In the genomic region with DNA sequence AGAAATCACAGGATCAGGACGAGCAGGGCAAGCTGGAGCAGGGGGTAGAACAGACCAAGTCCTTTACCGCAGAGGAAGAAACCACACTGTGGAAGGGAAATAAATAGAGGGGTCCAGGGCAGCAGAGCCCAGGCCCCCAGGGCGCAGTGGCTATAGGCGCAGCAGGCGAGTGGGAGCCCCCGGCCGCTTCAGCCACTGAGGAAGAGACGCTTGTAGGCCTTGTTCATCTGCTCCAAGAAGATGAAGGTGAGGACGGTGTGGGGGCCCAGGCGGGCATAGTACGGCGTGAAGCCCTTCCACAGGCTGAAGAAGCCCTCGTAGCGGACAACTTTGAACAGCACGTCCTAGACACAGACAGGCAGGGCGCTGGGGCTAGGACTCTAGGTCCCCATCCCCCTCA, we compare ENCODE assay signal across 19 cellular contexts. TPM values are rescaled to one million over a fixed set of nuclear protein-coding genes. Genes with fewer than 3 reads are reported as not detected.
DNase-seq lines count a peak whose midpoint lies in the region; ATAC-seq and TF ChIP-seq lines count a peak whose summit lies in the region.
"Had no signal": no experiment of that assay in that cellular context is flagged by ENCODE, and none has a peak within 500 bp of the region (broad histone marks: within the 10 kb centered on the region; RNA-seq: fewer than 3 reads in every experiment).

No MANE protein-coding gene starts in this region.

- peaks cover 48% of the 10 kb centered on the region for H3K4me1 ChIP-seq in CD4-positive, CD25-positive, alpha-beta regulatory T cell (ENCODE audit: control insufficient read depth, insufficient read depth, low read length, poor library complexity, severe bottlenecking)
- H3K4me1 ChIP-seq in H9 (ENCODE audit: insufficient read depth, low read length) (no peaks in the 10 kb centered on the region), mammary epithelial cell (ENCODE audit: insufficient read depth, low read length) (peaks cover 29% of the 10 kb centered on the region), osteoblast (ENCODE audit: insufficient read depth, low read length) (peaks cover 36% of the 10 kb centered on the region)

- H4K8ac ChIP-seq in H9 (replicated peaks; ENCODE audit: insufficient read length, low read depth, low read length) = no peak overlapping the region

- no peak overlapping the region for H3K4me2 ChIP-seq in H9 (ENCODE audit: insufficient read depth, insufficient read length, low read length)
- H3K4me2 ChIP-seq in mammary epithelial cell (ENCODE audit: insufficient read depth, low read depth, low read length) = no peak overlapping the region
- no peak overlapping the region for H3K4me2 ChIP-seq in osteoblast (ENCODE audit: insufficient read depth, low read length)

- no peak overlapping the region for H2BK20ac ChIP-seq in H9 (ENCODE audit: low read depth, low read length, poor library complexity, severe bottlenecking)

- no peak overlapping the region for H3K9ac ChIP-seq in H9 (ENCODE audit: extremely low read depth, insufficient read length, low read length)
- H3K9ac ChIP-seq in mammary epithelial cell (ENCODE audit: insufficient read depth, low read length) = no peak overlapping the region

- H2BK12ac ChIP-seq in H9 (ENCODE audit: insufficient read length, low read depth, low read length) = no peak overlapping the region

- no peak overlapping the region for H2BK5ac ChIP-seq in H9 (ENCODE audit: insufficient read length, low read length)

- H3K4me1 Mint-ChIP-seq in CD4-positive, CD25-positive, alpha-beta regulatory T cell = peaks cover 0 to 71% (median 40%) of the 10 kb centered on the region in 4 donors
- peaks cover 37 to 43% of the 10 kb centered on the region in 2 experiments for H3K4me1 Mint-ChIP-seq in H9

- H3K36me3 Mint-ChIP-seq in CD4-positive, CD25-positive, alpha-beta regulatory T cell = peaks cover 19% of the 10 kb centered on the region
- H3K36me3 Mint-ChIP-seq in H9 (ENCODE audit: insufficient read depth in 1 of 3, low read depth in 3 of 3) = peaks cover 22 to 59% (median 38%) of the 10 kb centered on the region in 3 experiments

- no peak overlapping the region for H3K23ac ChIP-seq in H9 (ENCODE audit: insufficient read length, low read depth, low read length)

- in situ Hi-C loops in mammary epithelial cell (cut with MboI; ENCODE audit: low sequenced_read_pairs in 2 of 2) = no loop called here

- intact Hi-C loops in mammary epithelial cell (cut with micrococcal nuclease) = no loop called here

- dilution Hi-C loops in mammary epithelial cell (cut with HindIII; ENCODE audit: low sequenced_read_pairs) = loop anchor here (5.0 kb wide), 1 partner anchor 65 kb away; no protein-coding TSS in a partner anchor

- H2AFZ ChIP-seq in H9 (ENCODE audit: low read length) = no peak overlapping the region
- no peak overlapping the region for H2AFZ ChIP-seq in mammary epithelial cell (ENCODE audit: low read depth, low read length)
- no peak overlapping the region for H2AFZ ChIP-seq in osteoblast (ENCODE audit: low read length)

- TF ChIP-seq CTCF in H9 (conservative IDR thresholded peaks at IDR 0.05) (no peak), mammary epithelial cell (conservative IDR thresholded peaks at IDR 0.05 in 1 of 2, IDR thresholded peaks at IDR 0.05 in 1 of 2; ENCODE audit: extremely low read depth in 1 of 2, insufficient read depth in 1 of 2, low read depth in 1 of 2, low read length in 2 of 2) (no peak), osteoblast (IDR thresholded peaks at IDR 0.05; ENCODE audit: extremely low read depth, low read depth, low read length) (no peak)

- H3K14ac ChIP-seq in H9 (ENCODE audit: insufficient read depth, low read length) = no peak overlapping the region

- H3K79me2 ChIP-seq in H9 (ENCODE audit: insufficient read depth, low read length) (peaks cover 6% of the 10 kb centered on the region; the same call in 1 of the 2 replicates), mammary epithelial cell (ENCODE audit: insufficient read depth, low read length) (peaks cover 40% of the 10 kb centered on the region), osteoblast (ENCODE audit: insufficient read depth, low read length) (peaks cover 44% of the 10 kb centered on the region)

- no peak overlapping the region for H3K27ac ChIP-seq in CD4-positive, CD25-positive, alpha-beta regulatory T cell (ENCODE audit: insufficient read depth, low read length, poor library complexity, severe bottlenecking)
- H3K27ac ChIP-seq in H9 (ENCODE audit: insufficient read length, low read depth, low read length) = no peak overlapping the region
- H3K27ac ChIP-seq in mammary epithelial cell (ENCODE audit: insufficient read depth, low read depth, low read length) = no peak overlapping the region
- H3K27ac ChIP-seq in osteoblast (ENCODE audit: low read depth, low read length) = no peak overlapping the region
- H3K27ac ChIP-seq: esophagus squamous epithelium, thoracic aorta had no signal

- BruUV-seq in mammary epithelial cell (replicated peaks; lab: Mats Ljungman, UMichigan) = TSS peak; percentile 17

- no peak overlapping the region for H4K5ac ChIP-seq in H9 (ENCODE audit: insufficient read length, low read depth, low read length)

- H3K27ac Mint-ChIP-seq in CD4-positive, CD25-positive, alpha-beta regulatory T cell = peak overlapping the region in 1 of 3 donors; percentile 38
- H3K27ac Mint-ChIP-seq in H9 = no peak overlapping the region; a peak in 1 of 7 replicates

- no peak overlapping the region for H3K4ac ChIP-seq in H9 (ENCODE audit: low read depth, low read length)

- H3K23me2 ChIP-seq in H9 (ENCODE audit: insufficient read length, low read depth, low read length, poor library complexity, severe bottlenecking) = peaks cover 17% of the 10 kb centered on the region

- WGBS in H9 (ENCODE audit: extremely low coverage, insufficient read length, low lambda C conversion rate) = no CpG with 5 or more reads among the region's 16 CpGs
- WGBS in mammary epithelial cell (ENCODE audit: low coverage, missing lambda C conversion rate) = 95% methylated on average over 7 of the region's 16 CpGs

- H2BK15ac ChIP-seq in H9 (ENCODE audit: low read depth, low read length) = no peak overlapping the region

- H2BK120ac ChIP-seq in H9 (ENCODE audit: low read depth, low read length, poor library complexity, severe bottlenecking) = no peak overlapping the region

- H3T11ph ChIP-seq in H9 (ENCODE audit: low read length) = no peak overlapping the region

- CTCF ChIA-PET in mammary epithelial cell (lab: Charles Lee; ENCODE audit: low non-redundant PET) = no interaction called here

- H3K56ac ChIP-seq in H9 (ENCODE audit: insufficient read length, low read depth, low read length) = no peak overlapping the region

- H4K20me1 ChIP-seq in H9 (ENCODE audit: control insufficient read depth, insufficient read depth, insufficient read length) (peaks cover 7% of the 10 kb centered on the region), mammary epithelial cell (ENCODE audit: insufficient read depth, low read length) (no peaks in the 10 kb centered on the region), osteoblast (ENCODE audit: insufficient read depth, low read length) (peaks cover 16% of the 10 kb centered on the region)

- no peaks in the 10 kb centered on the region for H3K27me3 ChIP-seq in CD4-positive, CD25-positive, alpha-beta regulatory T cell (ENCODE audit: control insufficient read depth, insufficient read depth, low read length)
- no peaks in the 10 kb centered on the region for H3K27me3 ChIP-seq in H9 (ENCODE audit: insufficient read depth, low read length)
- no peaks in the 10 kb centered on the region for H3K27me3 ChIP-seq in mammary epithelial cell (ENCODE audit: insufficient read depth, low read length)
- H3K27me3 ChIP-seq in osteoblast (ENCODE audit: insufficient read depth, low read length) = no peaks in the 10 kb centered on the region
- H3K27me3 ChIP-seq: esophagus squamous epithelium, right atrium auricular region had no signal

- H2AK5ac ChIP-seq in H9 (ENCODE audit: insufficient read length, low read length) = no peak overlapping the region

- H3K4me3 Mint-ChIP-seq in CD4-positive, CD25-positive, alpha-beta regulatory T cell = peak overlapping the region in 3 of 4 donors; percentile 22 to 97 (median 95)
- peak overlapping the region; percentile 56 to 95; a peak in 2 of 5 replicates for H3K4me3 Mint-ChIP-seq in H9

- H3K36me3 ChIP-seq in CD4-positive, CD25-positive, alpha-beta regulatory T cell (ENCODE audit: control insufficient read depth, insufficient read depth, low read length) = peaks cover 10% of the 10 kb centered on the region
- H3K36me3 ChIP-seq in mammary epithelial cell (ENCODE audit: insufficient read depth, low read length) (peaks cover 2% of the 10 kb centered on the region), osteoblast (ENCODE audit: insufficient read depth, low read length) (peaks cover 30% of the 10 kb centered on the region)

- ATAC-seq in CD4-positive, CD25-positive, alpha-beta regulatory T cell (ENCODE audit: low read depth in 2 of 2) = no peak
- no peak for ATAC-seq in GM21528 (IDR thresholded peaks at IDR 0.05; ENCODE audit: low FRiP score, unreplicated experiment)

- peaks cover 5% of the 10 kb centered on the region for H3K79me1 ChIP-seq in H9 (ENCODE audit: insufficient read depth, low read depth, low read length, poor library complexity, severe bottlenecking)

- no peaks in the 10 kb centered on the region for H3K9me3 ChIP-seq in CD4-positive, CD25-positive, alpha-beta regulatory T cell (ENCODE audit: control insufficient read depth in 2 of 2, low read length in 2 of 2)
- H3K9me3 ChIP-seq in H9 (ENCODE audit: control insufficient read depth, low read depth, low read length) (no peaks in the 10 kb centered on the region), mammary epithelial cell (replicated peaks; ENCODE audit: insufficient read depth, low read length) (no peaks in the 10 kb centered on the region), osteoblast (ENCODE audit: low read depth, low read length) (no peaks in the 10 kb centered on the region)
- H3K9me3 ChIP-seq: esophagus squamous epithelium, right atrium auricular region, thoracic aorta had no signal

- no peak overlapping the region for H3K18ac ChIP-seq in H9 (ENCODE audit: insufficient read length, low read depth, low read length)

- H3K9me3 Mint-ChIP-seq in CD4-positive, CD25-positive, alpha-beta regulatory T cell = no peaks in the 10 kb centered on the region
- no peaks in the 10 kb centered on the region; a peak in 1 of 5 replicates for H3K9me3 Mint-ChIP-seq in H9

- H3K4me3 ChIP-seq in CD4-positive, CD25-positive, alpha-beta regulatory T cell (ENCODE audit: low read depth, low read length) = no peak overlapping the region
- H3K4me3 ChIP-seq in mammary epithelial cell (replicated peaks in 1 of 3; ENCODE audit: insufficient read depth in 1 of 3, low read depth in 2 of 3, low read length in 3 of 3) (no peak overlapping the region), osteoblast (ENCODE audit: insufficient read depth, low read length) (no peak overlapping the region)
- H3K4me3 ChIP-seq: esophagus squamous epithelium, right atrium auricular region, thoracic aorta had no signal

- no peak overlapping the region for H4K91ac ChIP-seq in H9 (ENCODE audit: insufficient read length, low read depth, low read length)

- H3K27me3 Mint-ChIP-seq in CD4-positive, CD25-positive, alpha-beta regulatory T cell = no peaks in the 10 kb centered on the region
- H3K27me3 Mint-ChIP-seq in H9 (ENCODE audit: low read depth) = peaks cover 1% of the 10 kb centered on the region

- no peak for DNase-seq in CD4-positive, CD25-positive, alpha-beta regulatory T cell
- DNase-seq in H9 (peak; percentile 24), mammary epithelial cell (no peak), osteoblast (ENCODE audit: insufficient read length, low spot score, missing footprints) (peak; percentile 32), retina (no peak)
- no peak for DNase-seq in activated effector memory CD4-positive, alpha-beta T cell treated with Interleukin-2 at 50 U/mL for 16 hours
- DNase-seq: activated gamma-delta T cell; effector CD8-positive, alpha-beta T cell; esophagus squamous epithelium; NCI-H1105; NCI-H526; Right ventricle myocardium superior had no signal

RNA-seq across cellular contexts. Expression of gene SLC25A11, which starts 2.3 kb away (rescaled TPM):
- total RNA-seq in CD4-positive, CD25-positive, alpha-beta regulatory T cell = 22.6 TPM
- polyA plus RNA-seq in CD4-positive, CD25-positive, alpha-beta regulatory T cell = 10 to 100 TPM; 69.3 to 78.4 (median 74.4) TPM
- total RNA-seq in H9 (2021) (74.9 and 80.6 TPM in 2 replicates), mammary epithelial cell (10 to 100 TPM; 35.5 to 46.7 TPM), osteoblast (43.6 and 47.4 TPM in 2 replicates)
- 71.3 TPM for polyA plus RNA-seq in mammary epithelial cell
- 103 TPM for polyA minus RNA-seq in mammary epithelial cell

RNA-seq across cellular contexts. Expression of gene RNF167, which starts 2.5 kb away (rescaled TPM):
- total RNA-seq in CD4-positive, CD25-positive, alpha-beta regulatory T cell = 105 TPM
- 10 to 100 TPM; 31.5 to 58.2 (median 45.9) TPM for polyA plus RNA-seq in CD4-positive, CD25-positive, alpha-beta regulatory T cell
- total RNA-seq in H9 (2021) (134 and 135 TPM in 2 replicates), mammary epithelial cell (100 to 1,000 TPM in 1 of 2 donors, 10 to 100 TPM in 1; 53.0 to 121 TPM), osteoblast (25.3 and 26.5 TPM in 2 replicates)
- polyA plus RNA-seq in mammary epithelial cell = 132 TPM
- polyA minus RNA-seq in mammary epithelial cell = 180 TPM

RNA-seq across cellular contexts. Expression of gene GP1BA, which starts 5.5 kb away (rescaled TPM):
- 1.9 TPM for total RNA-seq in CD4-positive, CD25-positive, alpha-beta regulatory T cell
- under 1 TPM in 2 of 4 donors, not detected in 2; 0.07 to 0.22 TPM for polyA plus RNA-seq in CD4-positive, CD25-positive, alpha-beta regulatory T cell
- not detected in 2 replicates for total RNA-seq in H9 (2021)
- total RNA-seq in mammary epithelial cell = not detected
- polyA plus RNA-seq in mammary epithelial cell = not detected
- polyA minus RNA-seq in mammary epithelial cell = not detected
- total RNA-seq in osteoblast = not detected in 2 replicates
- total RNA-seq: esophagus squamous epithelium, glomerular endothelial cell, H1, LHCN-M2, mesenteric fat pad, right atrium auricular region, Right ventricle myocardium superior, thoracic aorta had no signal
- polyA plus RNA-seq: H1 had no signal

RNA-seq across cellular contexts. Expression of gene PFN1, which starts 10.8 kb away (rescaled TPM):
- 865 TPM for total RNA-seq in CD4-positive, CD25-positive, alpha-beta regulatory T cell
- 1,000 to 10,000 TPM; 2,018 to 2,804 (median 2,386) TPM for polyA plus RNA-seq in CD4-positive, CD25-positive, alpha-beta regulatory T cell
- total RNA-seq in H9 (2021) (1,149 and 1,217 TPM in 2 replicates), mammary epithelial cell (1,000 to 10,000 TPM in 1 of 2 donors, 100 to 1,000 TPM in 1; 442 to 1,314 TPM), osteoblast (347 and 425 TPM in 2 replicates)
- polyA plus RNA-seq in mammary epithelial cell = 1,540 TPM
- polyA minus RNA-seq in mammary epithelial cell = 1,004 TPM

RNA-seq across cellular contexts. Expression of gene ENO3, which starts 13.4 kb away (rescaled TPM):
- total RNA-seq in CD4-positive, CD25-positive, alpha-beta regulatory T cell = 11.7 TPM
- polyA plus RNA-seq in CD4-positive, CD25-positive, alpha-beta regulatory T cell = 1 to 10 TPM in 1 of 4 donors, under 1 TPM in 3; 0.29 to 1.6 (median 0.41) TPM
- total RNA-seq in H9 (2021) (20.7 and 25.4 TPM in 2 replicates), mammary epithelial cell (1 to 10 TPM; 1.8 to 7.8 TPM), osteoblast (2.9 TPM in 2 replicates)
- 2.7 TPM for polyA plus RNA-seq in mammary epithelial cell
- polyA minus RNA-seq in mammary epithelial cell = not detected

Comparison
In these comparisons a context has a peak if more than half of its experiments do, and no peak if none do; other contexts are left out.
1. DNase-seq: peak in H9 (single experiment) and osteoblast (single experiment); none in CD4-positive, CD25-positive, alpha-beta regulatory T cell (0 of 3), mammary epithelial cell (single experiment), activated effector memory CD4-positive, alpha-beta T cell treated with Interleukin-2 at 50 U/mL for 16 hours (single experiment) and retina (single experiment).